ENCODE assay signal across 19 cellular contexts in the genomic region with DNA sequence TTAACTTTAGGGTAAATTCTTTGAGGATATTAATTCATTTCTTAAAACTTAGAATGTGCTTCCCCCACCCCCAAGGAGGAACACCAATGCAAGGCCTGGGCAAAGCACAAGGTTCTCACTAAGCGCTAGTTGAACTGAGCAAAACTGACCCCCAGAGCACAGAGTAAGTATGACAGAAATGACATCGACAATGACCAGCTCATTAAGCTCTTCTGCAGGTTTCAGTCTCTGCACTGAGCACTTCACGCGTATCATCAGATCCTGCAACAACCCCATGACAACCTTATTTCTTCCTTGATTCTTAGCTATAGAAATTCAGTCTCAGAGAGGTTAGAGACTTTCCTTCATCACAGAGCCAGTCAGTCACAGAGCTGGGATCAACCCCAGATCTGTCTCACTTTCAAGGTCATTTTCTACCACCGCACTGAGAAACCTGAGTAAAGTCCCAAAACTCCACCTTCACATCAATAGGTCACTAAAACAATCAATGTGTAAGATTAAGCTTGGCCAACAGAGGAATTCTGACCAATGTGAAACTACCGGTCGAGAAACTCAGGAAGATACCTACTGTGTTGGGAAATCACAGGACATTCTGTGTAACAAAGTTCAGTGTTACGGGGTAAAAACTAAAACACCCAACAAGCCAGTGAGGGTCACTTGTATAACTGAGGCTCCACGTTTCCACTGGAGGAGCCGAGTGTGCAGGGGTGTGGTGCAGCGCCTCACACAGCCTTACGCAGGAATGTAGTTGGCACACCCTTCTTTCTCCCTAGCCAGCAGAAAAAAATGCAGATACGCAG.
DNase-seq lines count a peak whose midpoint lies in the region; ATAC-seq, FAIRE-seq and TF ChIP-seq lines count a peak whose summit lies in the region.
"Had no signal": no experiment of that assay in that cellular context is flagged by ENCODE, and none has a peak within 500 bp of the region (broad histone marks: within the 10 kb centered on the region; RNA-seq: fewer than 3 reads in every experiment).

No MANE protein-coding gene starts in this region.

- peaks cover 16% of the 10 kb centered on the region for H3K27me3 Mint-ChIP-seq in activated T-cell treated with anti-CD3 and anti-CD28 coated beads, Interleukin-2, amount 50 U/mL, for 72 hours (ENCODE audit: low read depth)
- peaks cover 3% of the 10 kb centered on the region for H3K27me3 Mint-ChIP-seq in activated CD4-positive, alpha-beta T cell treated with anti-CD3 and anti-CD28 coated beads, Interleukin-2, amount 10 ng/mL, durations not matched to agents 24 days and 14 days

- TF ChIP-seq POLR2A in body of pancreas (IDR thresholded peaks at IDR 0.05), result no peak

- H3K4me1 ChIP-seq in body of pancreas, result peaks cover 8% of the 10 kb centered on the region
- H3K4me1 ChIP-seq in keratinocyte (ENCODE audit: control insufficient read depth, extremely low read depth, insufficient read depth, low read length), result peaks cover 16% of the 10 kb centered on the region
- H3K4me1 ChIP-seq: BLaER1 treated with 17β-estradiol and CSF1 and Interleukin-3, amounts not matched to agents 10 nM and 100 nM had no signal

- H3K4me3 Mint-ChIP-seq in activated T-cell treated with anti-CD3 and anti-CD28 coated beads, Interleukin-2, amount 50 U/mL, for 72 hours, result no peak overlapping the region
- no peak overlapping the region for H3K4me3 Mint-ChIP-seq in activated CD4-positive, alpha-beta T cell treated with anti-CD3 and anti-CD28 coated beads, Interleukin-2, amount 10 ng/mL, durations not matched to agents 24 days and 14 days
- H3K4me3 Mint-ChIP-seq: CD8-positive, alpha-beta memory T cell had no signal

- TF ChIP-seq CTCF in AG10803 (conservative IDR thresholded peaks at IDR 0.05; ENCODE audit: low read length) (no peak), body of pancreas (IDR thresholded peaks at IDR 0.05) (no peak), keratinocyte (optimal IDR thresholded peaks at IDR 0.05 in 1 of 3, IDR thresholded peaks at IDR 0.05 in 1 of 3, conservative IDR thresholded peaks at IDR 0.05 in 1 of 3; ENCODE audit: extremely low read depth in 1 of 3, insufficient read depth in 2 of 3, low read length in 3 of 3) (peak in 1 of 3 experiments; percentile 51), omental fat pad (IDR thresholded peaks at IDR 0.05) (no peak)

- FAIRE-seq in keratinocyte (lab: Jason Lieb, UNC), result no peak
- FAIRE-seq: GM12892, GM19239 had no signal

- H3K27me3 ChIP-seq in body of pancreas (no peaks in the 10 kb centered on the region), keratinocyte (ENCODE audit: control insufficient read depth, extremely low read depth, insufficient read depth, low read length) (no peaks in the 10 kb centered on the region)
- H3K27me3 ChIP-seq: BLaER1 treated with 17β-estradiol and CSF1 and Interleukin-3, amounts not matched to agents 10 nM and 100 nM had no signal

- H3K4me1 Mint-ChIP-seq in activated T-cell treated with anti-CD3 and anti-CD28 coated beads, Interleukin-2, amount 50 U/mL, for 72 hours (ENCODE audit: low read depth), result no peaks in the 10 kb centered on the region
- no peaks in the 10 kb centered on the region for H3K4me1 Mint-ChIP-seq in activated CD4-positive, alpha-beta T cell treated with anti-CD3 and anti-CD28 coated beads, Interleukin-2, amount 10 ng/mL, durations not matched to agents 24 days and 14 days
- H3K4me1 Mint-ChIP-seq: CD8-positive, alpha-beta memory T cell had no signal

- ATAC-seq in body of pancreas (peak; percentile 73), omental fat pad (ENCODE audit: low FRiP score) (peak; percentile 71), Right ventricle myocardium inferior (no peak)
- ATAC-seq in activated T-cell treated with anti-CD3 and anti-CD28 coated beads, Interleukin-2, amount 50 U/mL, for 72 hours (replicated peaks in 1 of 2), result no peak

- 53 to 55% methylated on average over 13 of the region's 13 CpGs for WGBS in body of pancreas, 2 donors

- H3K4me3 ChIP-seq in AG10803 (ENCODE audit: low read length) (no peak overlapping the region), body of pancreas (no peak overlapping the region), keratinocyte (ENCODE audit: control insufficient read depth in 2 of 3, extremely low read depth in 1 of 3, insufficient read depth in 2 of 3, low read depth in 1 of 3, low read length in 3 of 3) (no peak overlapping the region)
- H3K4me3 ChIP-seq: BLaER1 treated with 17β-estradiol and CSF1 and Interleukin-3, amounts not matched to agents 10 nM and 100 nM had no signal

- H3K4me2 ChIP-seq in keratinocyte (ENCODE audit: control insufficient read depth, extremely low read depth, insufficient read depth, low read depth, low read length), result peak overlapping the region; percentile 55
- H3K4me2 ChIP-seq: BLaER1 treated with 17β-estradiol and CSF1 and Interleukin-3, amounts not matched to agents 10 nM and 100 nM had no signal

- H3K9me3 ChIP-seq in body of pancreas (no peaks in the 10 kb centered on the region), keratinocyte (ENCODE audit: control insufficient read depth, low read depth, low read length) (no peaks in the 10 kb centered on the region)
- H3K9me3 ChIP-seq: BLaER1 treated with 17β-estradiol and CSF1 and Interleukin-3, amounts not matched to agents 10 nM and 100 nM had no signal

- DNase-seq in AG10803 (ENCODE audit: low read depth) (peak; percentile 35), body of pancreas (peak; percentile 18 to 29 (median 22)), keratinocyte (ENCODE audit: low read depth, low spot score) (no peak), omental fat pad (ENCODE audit: low spot score) (no peak), Right ventricle myocardium inferior (ENCODE audit: missing footprints) (no peak), kidney glomerular epithelial cell (lab: John Stamatoyannopoulos, UW) (no peak)
- no peak for DNase-seq in activated T-cell treated with anti-CD3 and anti-CD28 coated beads, Interleukin-2, amount 50 U/mL, for 72 hours
- no peak for DNase-seq in activated CD4-positive, alpha-beta T cell treated with anti-CD3 and anti-CD28 coated beads, Interleukin-2, amount 10 ng/mL, durations not matched to agents 24 days and 14 days
- DNase-seq: 8988T; CD8-positive, alpha-beta memory T cell; DMS153; HCEC 1CT; NCI-H187; NCI-H345; NCI-H526 treated with DMSO at 0.1 percent for 48 hours; SHP77 treated with DMSO at 0.1 percent for 48 hours had no signal

- no peaks in the 10 kb centered on the region for H3K9me3 Mint-ChIP-seq in activated T-cell treated with anti-CD3 and anti-CD28 coated beads, Interleukin-2, amount 50 U/mL, for 72 hours
- no peaks in the 10 kb centered on the region for H3K9me3 Mint-ChIP-seq in activated CD4-positive, alpha-beta T cell treated with anti-CD3 and anti-CD28 coated beads, Interleukin-2, amount 10 ng/mL, durations not matched to agents 24 days and 14 days
- H3K9me3 Mint-ChIP-seq: CD8-positive, alpha-beta memory T cell had no signal

- intact Hi-C loops in body of pancreas (cut with DNase I) (no loop called here), Right ventricle myocardium inferior (cut with DNase I) (no loop called here)
- intact Hi-C loops in activated CD4-positive, alpha-beta T cell treated with anti-CD3 and anti-CD28 coated beads, Interleukin-2, amount 10 ng/mL, durations not matched to agents 24 days and 14 days (cut with micrococcal nuclease), result no loop called here

- no peak overlapping the region for H3K27ac Mint-ChIP-seq in activated T-cell treated with anti-CD3 and anti-CD28 coated beads, Interleukin-2, amount 50 U/mL, for 72 hours
- no peak overlapping the region for H3K27ac Mint-ChIP-seq in activated CD4-positive, alpha-beta T cell treated with anti-CD3 and anti-CD28 coated beads, Interleukin-2, amount 10 ng/mL, durations not matched to agents 24 days and 14 days
- H3K27ac Mint-ChIP-seq: CD8-positive, alpha-beta memory T cell had no signal

- H4K20me1 ChIP-seq in keratinocyte (ENCODE audit: control insufficient read depth, extremely low read depth, insufficient read depth, low read length), result no peaks in the 10 kb centered on the region
- H4K20me1 ChIP-seq: BLaER1 treated with 17β-estradiol and CSF1 and Interleukin-3, amounts not matched to agents 10 nM and 100 nM had no signal

- H2AFZ ChIP-seq in keratinocyte (ENCODE audit: control insufficient read depth, low read length), result peak overlapping the region; percentile 27

- H3K27ac ChIP-seq in body of pancreas, result peak overlapping the region in 1 of 4 donors; percentile 13
- H3K27ac ChIP-seq in keratinocyte (ENCODE audit: control insufficient read depth, insufficient read depth, low read length), result no peak overlapping the region
- H3K27ac ChIP-seq: BLaER1 treated with 17β-estradiol and CSF1 and Interleukin-3, amounts not matched to agents 10 nM and 100 nM had no signal

- H3K9ac ChIP-seq in keratinocyte (ENCODE audit: control insufficient read depth, extremely low read depth, insufficient read depth, low read length), result no peak overlapping the region
- H3K9ac ChIP-seq: BLaER1 treated with 17β-estradiol and CSF1 and Interleukin-3, amounts not matched to agents 10 nM and 100 nM had no signal

- H3K36me3 ChIP-seq in body of pancreas (replicated peaks in 1 of 2; ENCODE audit: insufficient read depth in 1 of 2, low read depth in 2 of 2) (no peaks in the 10 kb centered on the region), keratinocyte (ENCODE audit: control insufficient read depth in 2 of 2, extremely low read depth in 1 of 2, insufficient read depth in 2 of 2, low read length in 2 of 2) (no peaks in the 10 kb centered on the region)
- H3K36me3 ChIP-seq: BLaER1 treated with 17β-estradiol and CSF1 and Interleukin-3, amounts not matched to agents 10 nM and 100 nM had no signal

- dilution Hi-C loops in keratinocyte (cut with MboI; ENCODE audit: extremely low pct_ligation_motif_present, low sequenced_read_pairs), result no loop called here

- no peaks in the 10 kb centered on the region for H3K36me3 Mint-ChIP-seq in activated T-cell treated with anti-CD3 and anti-CD28 coated beads, Interleukin-2, amount 50 U/mL, for 72 hours (ENCODE audit: insufficient read depth in 2 of 2)
- no peaks in the 10 kb centered on the region for H3K36me3 Mint-ChIP-seq in activated CD4-positive, alpha-beta T cell treated with anti-CD3 and anti-CD28 coated beads, Interleukin-2, amount 10 ng/mL, durations not matched to agents 24 days and 14 days (ENCODE audit: low read depth)
- H3K36me3 Mint-ChIP-seq: CD8-positive, alpha-beta memory T cell had no signal

- no peaks in the 10 kb centered on the region for H3K79me2 ChIP-seq in keratinocyte (ENCODE audit: control insufficient read depth, insufficient read depth, low read length)

- H3K9me1 ChIP-seq in keratinocyte (ENCODE audit: control insufficient read depth, extremely low read depth, insufficient read depth, low read length), result no peaks in the 10 kb centered on the region

Comparison
In these comparisons a context has a peak if more than half of its experiments do, and no peak if none do; other contexts are left out.
1. DNase-seq: peak in AG10803 (single experiment) and body of pancreas (4 of 4); none in keratinocyte (single experiment), omental fat pad (single experiment), activated T-cell treated with anti-CD3 and anti-CD28 coated beads, Interleukin-2, amount 50 U/mL, for 72 hours (0 of 2), Right ventricle myocardium inferior (single experiment), activated CD4-positive, alpha-beta T cell treated with anti-CD3 and anti-CD28 coated beads, Interleukin-2, amount 10 ng/mL, durations not matched to agents 24 days and 14 days (single experiment) and kidney glomerular epithelial cell (single experiment).
2. ATAC-seq: peak in body of pancreas (single experiment) and omental fat pad (single experiment); none in activated T-cell treated with anti-CD3 and anti-CD28 coated beads, Interleukin-2, amount 50 U/mL, for 72 hours (0 of 2) and Right ventricle myocardium inferior (single experiment).